Comparison of ENCODE assay signal across 9 cellular contexts in the genomic region with DNA sequence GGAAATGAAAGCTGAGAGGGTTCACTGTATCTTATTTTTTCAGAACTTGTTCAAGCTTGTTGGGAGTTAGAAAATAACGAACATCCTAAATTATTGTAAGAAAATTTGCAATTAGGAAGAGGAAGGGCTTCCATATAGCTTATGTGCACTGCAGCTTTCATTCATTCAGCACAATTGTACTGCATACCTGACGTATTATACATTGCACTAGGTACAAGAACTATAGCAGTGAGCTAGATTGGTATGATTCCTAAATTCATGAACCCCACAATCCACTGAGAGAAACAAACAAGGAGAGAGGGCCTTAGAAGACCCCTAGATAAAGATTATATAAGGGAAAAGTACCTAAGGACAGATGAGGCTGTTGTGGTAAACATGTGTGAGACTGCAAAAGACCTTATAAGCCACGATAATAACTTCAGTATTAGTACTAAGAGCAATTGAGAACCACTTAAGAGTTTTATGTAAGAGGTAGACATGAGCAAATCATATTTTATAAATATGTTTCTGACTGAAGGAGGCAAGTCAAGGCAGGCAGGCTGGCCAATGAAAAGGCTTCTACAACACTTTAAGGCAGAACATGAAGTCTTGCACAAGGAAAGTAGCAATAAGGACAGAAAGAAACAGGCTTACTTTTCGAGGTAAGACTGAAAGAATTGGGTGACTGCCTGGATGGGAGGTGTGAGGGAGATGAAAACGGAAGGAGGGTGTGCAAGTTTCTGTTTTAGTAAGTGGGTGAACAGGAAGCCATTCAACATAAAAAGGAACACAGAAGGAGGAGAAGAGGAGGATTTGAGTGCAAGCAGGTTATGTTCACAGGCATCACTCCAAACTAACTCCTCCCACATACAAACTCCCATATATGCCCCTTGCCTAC.
DNase-seq lines count a peak whose midpoint lies in the region; ATAC-seq and TF ChIP-seq lines count a peak whose summit lies in the region.
"Had no signal": no experiment of that assay in that cellular context is flagged by ENCODE, and none has a peak within 500 bp of the region (broad histone marks: within the 10 kb centered on the region; RNA-seq: fewer than 3 reads in every experiment).

No MANE protein-coding gene starts in this region.

- H3K27ac ChIP-seq in hepatocyte: no peak overlapping the region
- H3K27ac ChIP-seq: parathyroid adenoma had no signal

- ATAC-seq in GM19468 (IDR thresholded peaks at IDR 0.05; ENCODE audit: extremely low read depth, unreplicated experiment): peak; percentile 92
- peak; percentile 96 for ATAC-seq in HG03457 (IDR thresholded peaks at IDR 0.05; ENCODE audit: unreplicated experiment)

- no peaks in the 10 kb centered on the region for H3K9me3 ChIP-seq in hepatocyte (ENCODE audit: low read depth)

- TF ChIP-seq CTCF in GM06990 (IDR thresholded peaks at IDR 0.05; ENCODE audit: insufficient read depth, low read length, poor library complexity, severe bottlenecking): no peak
- TF ChIP-seq CTCF in hepatocyte (IDR thresholded peaks at IDR 0.05; ENCODE audit: poor library complexity): no peak

- no peaks in the 10 kb centered on the region for H3K9me3 Mint-ChIP-seq in activated naive CD8-positive, alpha-beta T cell (ENCODE audit: low read depth)

- DNase-seq in GM06990 (ENCODE audit: extremely low read depth, insufficient read length) (peak; percentile 43), NCI-H2081 treated with DMSO at 0.1 percent for 48 hours (lab: John Stamatoyannopoulos, UW) (no peak), OCI-M1 (lab: John Stamatoyannopoulos, UW) (no peak), AG20443 (ENCODE audit: low spot score) (no peak), hepatocyte (ENCODE audit: low spot score) (no peak)

- no peaks in the 10 kb centered on the region for H3K4me1 ChIP-seq in hepatocyte (ENCODE audit: insufficient read depth)
- H3K4me1 ChIP-seq: parathyroid adenoma had no signal

- no peak overlapping the region for H3K4me2 ChIP-seq in hepatocyte

- H3K79me2 ChIP-seq in hepatocyte: no peaks in the 10 kb centered on the region
- H3K79me2 ChIP-seq: parathyroid adenoma had no signal

- no peaks in the 10 kb centered on the region for H3K27me3 Mint-ChIP-seq in activated naive CD8-positive, alpha-beta T cell

- H3K4me3 ChIP-seq in GM06990 (replicated peaks; ENCODE audit: low read depth, low read length) (no peak overlapping the region), hepatocyte (no peak overlapping the region)

- H3K36me3 ChIP-seq in GM06990 (ENCODE audit: control insufficient read depth, insufficient read depth, low read length): no peaks in the 10 kb centered on the region
- no peaks in the 10 kb centered on the region for H3K36me3 ChIP-seq in hepatocyte (replicated peaks; ENCODE audit: insufficient read depth, low read depth)

- H4K20me1 ChIP-seq in hepatocyte (ENCODE audit: insufficient read depth, poor library complexity, severe bottlenecking): no peaks in the 10 kb centered on the region

- peak overlapping the region; percentile 74 for H3K27ac Mint-ChIP-seq in activated naive CD8-positive, alpha-beta T cell

- no peaks in the 10 kb centered on the region for H3K27me3 ChIP-seq in GM06990 (replicated peaks; ENCODE audit: control insufficient read depth, insufficient read depth, low read length)
- H3K27me3 ChIP-seq in hepatocyte: no peaks in the 10 kb centered on the region

- 88% methylated on average over 5 of the region's 5 CpGs for whole genome bisulfite sequencing in hepatocyte (ENCODE audit: low lambda C conversion rate, missing lambda C conversion rate)

- no peaks in the 10 kb centered on the region for H3K36me3 Mint-ChIP-seq in activated naive CD8-positive, alpha-beta T cell

- H3K4me1 Mint-ChIP-seq in activated naive CD8-positive, alpha-beta T cell (ENCODE audit: low read depth): peaks cover 74% of the 10 kb centered on the region

- no peaks in the 10 kb centered on the region for H3K9me2 ChIP-seq in hepatocyte (replicated peaks; ENCODE audit: insufficient read depth)

- H2AFZ ChIP-seq in hepatocyte: no peak overlapping the region
- H2AFZ ChIP-seq: parathyroid adenoma had no signal

- H3K4me3 Mint-ChIP-seq in activated naive CD8-positive, alpha-beta T cell: peak overlapping the region; percentile 51
